In the genomic region with DNA sequence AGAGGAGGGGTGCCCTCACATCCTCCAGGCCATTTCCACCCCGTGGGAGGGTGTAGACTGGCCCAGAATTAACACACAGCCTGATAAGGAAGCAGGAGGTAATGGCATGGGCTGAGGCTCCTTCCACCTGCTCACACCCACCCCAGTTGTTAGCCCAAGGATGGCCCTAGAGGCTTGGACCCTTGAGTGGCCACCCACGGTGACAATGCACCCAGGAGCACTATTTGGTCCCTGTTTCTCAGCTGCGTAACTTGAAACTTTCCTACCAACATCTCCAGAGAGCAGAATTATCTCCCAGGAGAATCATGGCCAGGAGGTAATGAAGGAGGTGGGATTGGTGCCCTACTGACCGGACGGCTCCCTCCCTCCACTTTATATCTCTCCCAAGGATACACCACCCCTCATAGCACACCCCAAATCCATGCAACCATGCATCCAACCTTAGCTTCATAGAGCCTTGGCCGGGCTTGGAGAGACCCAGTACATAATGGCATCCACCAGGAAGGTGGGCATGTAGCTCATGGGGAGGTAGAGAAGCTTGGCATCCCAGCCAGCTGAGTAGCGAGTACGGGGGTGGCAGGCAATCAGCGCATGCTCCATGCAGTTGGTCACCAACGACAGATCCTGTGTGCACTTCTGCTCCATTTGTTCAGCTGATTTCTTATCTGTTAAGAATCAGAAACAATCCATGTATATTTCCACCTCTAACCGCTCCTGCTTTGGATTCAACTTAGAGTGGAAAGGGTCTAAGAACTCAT, we compare ENCODE assay signal across 36 cellular contexts. TPM values are rescaled to one million over a fixed set of nuclear protein-coding genes. Genes with fewer than 3 reads are reported as not detected.
"Had no signal": no experiment of that assay in that cellular context is flagged by ENCODE, and none has a peak within 500 bp of the region (broad histone marks: within the 10 kb centered on the region; RNA-seq: fewer than 3 reads in every experiment).

No MANE protein-coding gene starts in this region.

- H3K27ac ChIP-seq: epithelial cell of prostate, foreskin keratinocyte, heart right ventricle, left lung, neutrophil, parathyroid adenoma, stomach, thyroid gland had no signal

- H3K4me1 Mint-ChIP-seq: naive B cell; neural crest cell; stimulated activated effector memory CD8-positive, alpha-beta T cell treated with anti-CD3 and anti-CD28 coated beads, Interleukin-12 subunit alpha, Interleukin-12 subunit beta, amount 100 ng/mL, for 72 hours had no signal

- H3K36me3 Mint-ChIP-seq: mesothelial cell of epicardium; natural killer cell treated with Interleukin-12 subunit alpha and Interleukin-12 subunit beta and Interleukin-15 and Interleukin-18, amount 100 ng/mL, for 72 hours; stimulated activated effector memory CD8-positive, alpha-beta T cell treated with anti-CD3 and anti-CD28 coated beads, Interleukin-12 subunit alpha, Interleukin-12 subunit beta, amount 100 ng/mL, for 72 hours had no signal

- H3K9me3 Mint-ChIP-seq: natural killer cell treated with Interleukin-12 subunit alpha and Interleukin-12 subunit beta and Interleukin-15 and Interleukin-18, amount 100 ng/mL, for 72 hours; stimulated activated effector memory CD8-positive, alpha-beta T cell treated with anti-CD3 and anti-CD28 coated beads, Interleukin-12 subunit alpha, Interleukin-12 subunit beta, amount 100 ng/mL, for 72 hours had no signal

- ATAC-seq: esophagus mucosa; foreskin keratinocyte; heart right ventricle; left cardiac atrium; left lung; mucosa of descending colon; right lobe of liver; stimulated activated effector memory CD8-positive, alpha-beta T cell treated with anti-CD3 and anti-CD28 coated beads, Interleukin-12 subunit alpha, Interleukin-12 subunit beta, amount 100 ng/mL, for 72 hours had no signal

- H3K4me3 ChIP-seq: heart right ventricle, left lung, mucosa of descending colon, right lobe of liver, smooth muscle cell, stomach, thyroid gland had no signal

- H3K27me3 Mint-ChIP-seq: natural killer cell treated with Interleukin-12 subunit alpha and Interleukin-12 subunit beta and Interleukin-15 and Interleukin-18, amount 100 ng/mL, for 72 hours; progenitor cell of endocrine pancreas had no signal

- H3K9me3 ChIP-seq: heart right ventricle, left lung, mucosa of descending colon, neutrophil, right lobe of liver, stomach, thyroid gland had no signal

- H3K4me3 Mint-ChIP-seq: mesothelial cell of epicardium; naive B cell; natural killer cell treated with Interleukin-12 subunit alpha and Interleukin-12 subunit beta and Interleukin-15 and Interleukin-18, amount 100 ng/mL, for 72 hours; neural crest cell; stimulated activated effector memory CD8-positive, alpha-beta T cell treated with anti-CD3 and anti-CD28 coated beads, Interleukin-12 subunit alpha, Interleukin-12 subunit beta, amount 100 ng/mL, for 72 hours had no signal

- H3K27me3 ChIP-seq: heart right ventricle, left lung, neutrophil, right lobe of liver, stomach, thyroid gland had no signal

- H3K4me1 ChIP-seq: foreskin keratinocyte, parathyroid adenoma, stomach, thyroid gland had no signal

- H3K27ac Mint-ChIP-seq: mesothelial cell of epicardium; naive B cell; natural killer cell treated with Interleukin-12 subunit alpha and Interleukin-12 subunit beta and Interleukin-15 and Interleukin-18, amount 100 ng/mL, for 72 hours; progenitor cell of endocrine pancreas; stimulated activated effector memory CD8-positive, alpha-beta T cell treated with anti-CD3 and anti-CD28 coated beads, Interleukin-12 subunit alpha, Interleukin-12 subunit beta, amount 100 ng/mL, for 72 hours had no signal

- DNase-seq: cortex of kidney; effector CD4-positive, alpha-beta T cell; foreskin keratinocyte; glutamatergic neuron; heart right ventricle; hippocampal formation; left cardiac atrium; left lung; mesenchymal stem cell; mucosa of descending colon; naive B cell; right lobe of liver; stimulated activated CD4-positive, alpha-beta T cell treated with anti-CD3 and anti-CD28 coated beads, Interleukin-12 subunit alpha, Interleukin-12 subunit beta, amount 100 ng/mL, for 4 hours; stimulated activated CD4-positive, alpha-beta T cell treated with anti-CD3 and anti-CD28 coated beads, Interleukin-1b, Interleukin-23, amount 100 ng/mL, for 48 hours; stimulated activated CD4-positive, alpha-beta T cell treated with anti-CD3 and anti-CD28 coated beads, Interleukin-4, amount 100 ng/mL, for 24 hours; stimulated activated naive CD4-positive, alpha-beta T cell treated with Interleukin-2 at 50 U/mL for 16 hours; stomach; thyroid gland; trophoblast cell had no signal

- H3K36me3 ChIP-seq: heart right ventricle, left lung, neutrophil, stomach, thyroid gland had no signal

RNA-seq across cellular contexts. Expression of gene RDH16, which starts 5.6 kb away (rescaled TPM):
- total RNA-seq: kidney epithelial cell had no signal
- polyA plus RNA-seq: fibroblast of lung had no signal

RNA-seq across cellular contexts. Expression of gene SDR9C7, which starts 17.6 kb away (rescaled TPM):
- total RNA-seq: dermis microvascular lymphatic vessel endothelial cell; fibroblast of lung; kidney epithelial cell; left cardiac atrium; left lung; lung microvascular endothelial cell; mucosa of descending colon; natural killer cell treated with Interleukin-12 subunit alpha and Interleukin-12 subunit beta and Interleukin-15 and Interleukin-18, amount 100 ng/mL, for 72 hours; neural crest cell; omental fat pad; progenitor cell of endocrine pancreas; right lobe of liver; stomach; subcutaneous adipose tissue; thyroid gland; ureter had no signal
- polyA plus RNA-seq: fibroblast of lung had no signal
